ENCODE assay signal across 28 cellular contexts in genomic region chr6:169372616-169373015, GRCh38.
"Had no signal": no experiment of that assay in that cellular context is flagged by ENCODE, and none has a peak within 500 bp of the region (broad histone marks: within the 10 kb centered on the region; RNA-seq: fewer than 3 reads in every experiment).

No MANE protein-coding gene starts in this region.

- H3K4me3 ChIP-seq: ascending aorta, breast epithelium, cardiac muscle cell, colonic mucosa, dorsolateral prefrontal cortex, heart left ventricle had no signal

- H3K36me3 ChIP-seq: ascending aorta, breast epithelium, cardiac muscle cell, colonic mucosa, heart left ventricle had no signal

- H3K9me3 ChIP-seq: breast epithelium, colonic mucosa had no signal

- ATAC-seq: activated T-cell treated with anti-CD3 and anti-CD28 coated beads, Interleukin-2, amount 50 U/mL, for 72 hours; esophagus mucosa had no signal

- DNase-seq: activated CD4-positive, alpha-beta memory T cell treated with anti-CD3 and anti-CD28 coated beads, Interleukin-2, amount 10 ng/mL, durations not matched to agents 7 days and 5 days; activated CD4-positive, alpha-beta T cell treated with anti-CD3 and anti-CD28 coated beads for 1 hour; activated CD4-positive, alpha-beta T cell treated with anti-CD3 and anti-CD28 coated beads for 4 hours; activated CD4-positive, alpha-beta T cell treated with anti-CD3 and anti-CD28 coated beads, Interleukin-2, amount 10 ng/mL, durations not matched to agents 7 days and 5 days; activated CD4-positive, alpha-beta T cell treated with anti-CD3 and anti-CD28 coated beads, Interleukin-2, amount 50 U/mL, for 4 hours; activated CD4-positive, CD25-positive, alpha-beta regulatory T cell; activated CD8-positive, alpha-beta memory T cell treated with anti-CD3 and anti-CD28 coated beads, Interleukin-2, amount 50 U/mL, for 48 hours; activated gamma-delta T cell; activated naive CD4-positive, alpha-beta T cell; activated naive CD4-positive, alpha-beta T cell treated with anti-CD3 and anti-CD28 coated beads, Interleukin-2, amount 10 ng/mL, durations not matched to agents 7 days and 5 days; activated naive CD8-positive, alpha-beta T cell treated with anti-CD3 and anti-CD28 coated beads, Interleukin-2, amount 10 ng/mL, durations not matched to agents 7 days and 5 days; activated T-cell treated with anti-CD3 and anti-CD28 coated beads for 4 hours; activated T-cell treated with anti-CD3 and anti-CD28 coated beads, Interleukin-2, amount 50 U/mL, for 24 hours; activated T-cell treated with anti-CD3 and anti-CD28 coated beads, Interleukin-2, amount 50 U/mL, for 72 hours; central memory CD4-positive, alpha-beta T cell; cerebellar nuclear complex; colonic mucosa; dorsolateral prefrontal cortex; effector memory CD4-positive, alpha-beta T cell; endodermal cell; foreskin fibroblast; glutamatergic neuron; heart left ventricle had no signal

- FAIRE-seq: frontal cortex had no signal

- H3K27ac ChIP-seq: ascending aorta, breast epithelium, cardiac muscle cell, colonic mucosa, dorsolateral prefrontal cortex, heart left ventricle had no signal

- H3K27me3 ChIP-seq: ascending aorta, breast epithelium, cardiac muscle cell, colonic mucosa, dorsolateral prefrontal cortex, heart left ventricle had no signal

- H3K4me1 ChIP-seq: ascending aorta, breast epithelium, colonic mucosa, heart left ventricle had no signal
